In genomic region chr4:1713452-1713851, GRCh38 we compare ENCODE assay signal across 1 cellular context.
TF ChIP-seq lines count a peak whose summit lies in the region.

No MANE protein-coding gene starts in this region.

TF ChIP-seq in HepG2, 621 proteins besides CTCF, POLR2A, EP300 and RAD21:
- TF ChIP-seq ZNF770 (CRISPR knock-in tag; IDR thresholded peaks at IDR 0.05): peak; percentile 62
